11 cellular contexts compared by ENCODE assay signal in genomic region chr13:66995366-66995663, GRCh38.
DNase-seq lines count a peak whose midpoint lies in the region; ATAC-seq and TF ChIP-seq lines count a peak whose summit lies in the region.
"Had no signal": no experiment of that assay in that cellular context is flagged by ENCODE, and none has a peak within 500 bp of the region (broad histone marks: within the 10 kb centered on the region; RNA-seq: fewer than 3 reads in every experiment).

No MANE protein-coding gene starts in this region.

- ATAC-seq in GM18861 (IDR thresholded peaks at IDR 0.05; ENCODE audit: unreplicated experiment) (peak; percentile 56), GM21786 (IDR thresholded peaks at IDR 0.05; ENCODE audit: unreplicated experiment) (peak; percentile 77), HG03439 (IDR thresholded peaks at IDR 0.05; ENCODE audit: unreplicated experiment) (peak; percentile 63), left lobe of liver (peak; percentile 8)
- no peak for ATAC-seq in stimulated activated naive CD8-positive, alpha-beta T cell treated with anti-CD3 and anti-CD28 coated beads, Interleukin-15, Interleukin-2, amounts not matched to agents 100 U/mL and 50 U/mL, for 24 hours

- no peak for TF ChIP-seq CTCF in Peyer's patch (IDR thresholded peaks at IDR 0.05)
- TF ChIP-seq CTCF in ascending aorta (IDR thresholded peaks at IDR 0.05): no peak

- no peak overlapping the region for H3K4me3 ChIP-seq in Peyer's patch
- H3K4me3 ChIP-seq in ascending aorta: peak overlapping the region in 1 of 2 donors; percentile 48
- H3K4me3 ChIP-seq: HAP-1 had no signal

- no peak for DNase-seq in left lobe of liver (ENCODE audit: low spot score)
- no peak for DNase-seq in central memory CD4-positive, alpha-beta T cell
- no peak for DNase-seq in stimulated activated naive CD8-positive, alpha-beta T cell treated with anti-CD3 and anti-CD28 coated beads, Interleukin-15, Interleukin-2, amounts not matched to agents 100 U/mL and 50 U/mL, for 24 hours
- DNase-seq in Peyer's patch: no peak
- DNase-seq in ascending aorta (ENCODE audit: low spot score in 2 of 2): no peak
- DNase-seq: DMS79 treated with DMSO at 0.1 percent for 48 hours, NCI-H2029 treated with DMSO at 0.1 percent for 48 hours had no signal

- TF ChIP-seq POLR2A in Peyer's patch (IDR thresholded peaks at IDR 0.05): no peak

- H3K27ac ChIP-seq in Peyer's patch (no peak overlapping the region), ascending aorta (no peak overlapping the region)

- H3K4me1 ChIP-seq in Peyer's patch (no peaks in the 10 kb centered on the region), ascending aorta (no peaks in the 10 kb centered on the region)

- H3K9me3 ChIP-seq in Peyer's patch: no peaks in the 10 kb centered on the region
- H3K9me3 ChIP-seq in ascending aorta: no peaks in the 10 kb centered on the region
- H3K9me3 ChIP-seq: HAP-1 had no signal

- intact Hi-C loops in ascending aorta (cut with DNase I): no loop called here

- H3K36me3 ChIP-seq in Peyer's patch (no peaks in the 10 kb centered on the region), ascending aorta (no peaks in the 10 kb centered on the region)
- H3K36me3 ChIP-seq: HAP-1 had no signal

- no peaks in the 10 kb centered on the region for H3K27me3 ChIP-seq in Peyer's patch
- no peaks in the 10 kb centered on the region for H3K27me3 ChIP-seq in ascending aorta
